ENCODE assay signal across 25 cellular contexts in the genomic region with DNA sequence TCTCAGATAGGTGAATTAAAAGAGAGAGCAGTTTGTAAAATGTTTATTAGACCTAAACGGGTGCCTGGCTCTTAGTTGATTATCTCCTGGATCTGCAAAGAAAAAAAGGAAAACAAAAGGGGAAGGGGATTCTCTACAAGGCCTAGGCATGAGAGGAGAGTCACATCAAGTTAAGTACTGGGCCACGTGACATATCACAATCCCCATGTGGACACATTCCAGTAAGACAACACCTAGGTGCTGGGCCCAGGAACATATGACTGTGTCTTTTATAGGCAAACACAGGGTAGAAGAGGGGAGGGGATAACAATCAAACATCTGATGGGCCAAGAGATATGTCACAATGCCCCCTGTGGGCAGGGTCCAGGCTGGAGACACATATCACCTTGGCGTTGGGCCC. TPM values are rescaled to one million over a fixed set of nuclear protein-coding genes. Genes with fewer than 3 reads are reported as not detected.
DNase-seq lines count a peak whose midpoint lies in the region; ATAC-seq, FAIRE-seq and TF ChIP-seq lines count a peak whose summit lies in the region.
"Had no signal": no experiment of that assay in that cellular context is flagged by ENCODE, and none has a peak within 500 bp of the region (broad histone marks: within the 10 kb centered on the region; RNA-seq: fewer than 3 reads in every experiment).

No MANE protein-coding gene starts in this region.

- peaks cover 4% of the 10 kb centered on the region for H3K27me3 Mint-ChIP-seq in endothelial cell (ENCODE audit: unreplicated experiment)
- H3K27me3 Mint-ChIP-seq in activated naive CD4-positive, alpha-beta T cell treated with anti-CD3 and anti-CD28 coated beads, Interleukin-2, amount 10 ng/mL, durations not matched to agents 7 days and 5 days, result no peaks in the 10 kb centered on the region
- H3K27me3 Mint-ChIP-seq: B cell; CD4-positive, alpha-beta memory T cell; CD4-positive, CD25-positive, alpha-beta regulatory T cell had no signal

- DNase-seq in HepG2 (ENCODE audit: low spot score) (peak; percentile 28), right lobe of liver (no peak), endothelial cell (ENCODE audit: low spot score) (no peak)
- no peak for DNase-seq in activated naive CD4-positive, alpha-beta T cell treated with anti-CD3 and anti-CD28 coated beads, Interleukin-2, amount 10 ng/mL, durations not matched to agents 7 days and 5 days
- DNase-seq: AML-193; CD4-positive, alpha-beta memory T cell; CD4-positive, CD25-positive, alpha-beta regulatory T cell; CD8-positive, alpha-beta memory T cell; COR-L47; DMS 273 treated with DMSO at 0.1 percent for 48 hours; DMS153; DMS53; DMS79; DND-41; EL; GDM1 had no signal

- no TSS peak for BruUV-seq in HepG2 (replicated peaks; lab: Mats Ljungman, UMichigan)

- ATAC-seq in HepG2, result no peak
- no peak for ATAC-seq in right lobe of liver
- ATAC-seq in GM21825 (IDR thresholded peaks at IDR 0.05; ENCODE audit: unreplicated experiment), result no peak
- ATAC-seq: A549, GM12878 had no signal

- no peak overlapping the region for H3K27ac Mint-ChIP-seq in endothelial cell (ENCODE audit: unreplicated experiment)
- no peak overlapping the region for H3K27ac Mint-ChIP-seq in activated naive CD4-positive, alpha-beta T cell treated with anti-CD3 and anti-CD28 coated beads, Interleukin-2, amount 10 ng/mL, durations not matched to agents 7 days and 5 days
- H3K27ac Mint-ChIP-seq: B cell; CD4-positive, alpha-beta memory T cell; CD4-positive, CD25-positive, alpha-beta regulatory T cell; CD8-positive, alpha-beta memory T cell had no signal

- no peak overlapping the region for H3K9ac ChIP-seq in HepG2 (ENCODE audit: insufficient read depth, low read depth, low read length)
- H3K9ac ChIP-seq: BLaER1 treated with 17β-estradiol and CSF1 and Interleukin-3, amounts not matched to agents 10 nM and 100 nM had no signal

- H3K4me1 ChIP-seq in HepG2 (ENCODE audit: insufficient read depth, low read length) (peaks cover 32% of the 10 kb centered on the region), right lobe of liver (peaks cover 0 to 4% (median 0%) of the 10 kb centered on the region in 4 donors)
- H3K4me1 ChIP-seq: A549 had no signal

- TF ChIP-seq CTCF in HepG2 (CRISPR knock-in tag; IDR thresholded peaks at IDR 0.05), result no peak
- no peak for TF ChIP-seq CTCF in right lobe of liver (IDR thresholded peaks at IDR 0.05)
- TF ChIP-seq CTCF in endothelial cell (IDR thresholded peaks at IDR 0.05; ENCODE audit: unreplicated experiment), result no peak

- 17% methylated on average over 3 of the region's 3 CpGs for WGBS in HepG2 (ENCODE audit: low lambda C conversion rate)
- WGBS in right lobe of liver (ENCODE audit: insufficient coverage, low coverage, low lambda C conversion rate, missing lambda C conversion rate), result 96% methylated on average over 2 of the region's 3 CpGs

- TF ChIP-seq POLR2A in HepG2 (IDR thresholded peaks at IDR 0.05; ENCODE audit: insufficient read depth in 1 of 2, low read depth in 2 of 2, low read length in 2 of 2) (no peak), right lobe of liver (IDR thresholded peaks at IDR 0.05) (no peak)

- in situ Hi-C loops in HepG2 (cut with HindIII; ENCODE audit: extremely low pct_ligation_motif_present, low pct_unique_long_range_greater_than_20kb), result loop anchor here (10.0 kb wide), 1 partner anchor 285 kb away; a partner anchor contains a TSS

- H3K27me3 ChIP-seq in HepG2 (ENCODE audit: control insufficient read depth in 1 of 2, insufficient read depth in 2 of 2, low read length in 2 of 2) (no peaks in the 10 kb centered on the region), right lobe of liver (no peaks in the 10 kb centered on the region)
- H3K27me3 ChIP-seq: BLaER1 treated with 17β-estradiol and CSF1 and Interleukin-3, amounts not matched to agents 10 nM and 100 nM had no signal

- H3K4me3 ChIP-seq in HepG2 (replicated peaks in 1 of 3; ENCODE audit: insufficient read depth in 1 of 3, low read depth in 2 of 3, low read length in 3 of 3) (no peak overlapping the region), right lobe of liver (no peak overlapping the region)
- H3K4me3 ChIP-seq: A549; BLaER1 treated with 17β-estradiol and CSF1 and Interleukin-3, amounts not matched to agents 10 nM and 100 nM; GM12878 had no signal

- FAIRE-seq in HepG2 (lab: Jason Lieb, UNC), result no peak
- FAIRE-seq: A549, GM12878, GM12892, GM18507 had no signal

- H3K36me3 Mint-ChIP-seq in endothelial cell (ENCODE audit: low read depth, unreplicated experiment), result peaks cover 15% of the 10 kb centered on the region
- H3K36me3 Mint-ChIP-seq in activated naive CD4-positive, alpha-beta T cell treated with anti-CD3 and anti-CD28 coated beads, Interleukin-2, amount 10 ng/mL, durations not matched to agents 7 days and 5 days, result peaks cover 10% of the 10 kb centered on the region
- H3K36me3 Mint-ChIP-seq: CD4-positive, CD25-positive, alpha-beta regulatory T cell had no signal

- H3K27ac ChIP-seq in HepG2 (ENCODE audit: extremely low read length, insufficient read depth, low read length) (no peak overlapping the region), right lobe of liver (no peak overlapping the region)
- H3K27ac ChIP-seq: 22Rv1; A549; BLaER1 treated with 17β-estradiol and CSF1 and Interleukin-3, amounts not matched to agents 10 nM and 100 nM; C4-2B had no signal

- H3K9me3 ChIP-seq in HepG2 (ENCODE audit: low read length) (no peaks in the 10 kb centered on the region), right lobe of liver (no peaks in the 10 kb centered on the region)

- intact Hi-C loops in HepG2 (cut with micrococcal nuclease; ENCODE audit: unreplicated experiment), result loop anchor here (10.0 kb wide), 1 partner anchor 125 kb away; no protein-coding TSS in a partner anchor
- intact Hi-C loops in right lobe of liver (cut with DNase I), result no loop called here

- H3K4me1 Mint-ChIP-seq in endothelial cell (ENCODE audit: unreplicated experiment), result no peaks in the 10 kb centered on the region
- peaks cover 2% of the 10 kb centered on the region for H3K4me1 Mint-ChIP-seq in activated naive CD4-positive, alpha-beta T cell treated with anti-CD3 and anti-CD28 coated beads, Interleukin-2, amount 10 ng/mL, durations not matched to agents 7 days and 5 days

- TF ChIP-seq RAD21 in HepG2 (CRISPR knock-in tag; IDR thresholded peaks at IDR 0.05), result no peak

- H3K79me2 ChIP-seq in HepG2 (ENCODE audit: insufficient read depth, low read length), result peaks cover 8% of the 10 kb centered on the region

- H3K4me3 Mint-ChIP-seq in endothelial cell (ENCODE audit: unreplicated experiment), result peak overlapping the region; percentile 26
- no peak overlapping the region for H3K4me3 Mint-ChIP-seq in activated naive CD4-positive, alpha-beta T cell treated with anti-CD3 and anti-CD28 coated beads, Interleukin-2, amount 10 ng/mL, durations not matched to agents 7 days and 5 days
- H3K4me3 Mint-ChIP-seq: B cell; CD4-positive, alpha-beta memory T cell; CD4-positive, CD25-positive, alpha-beta regulatory T cell; CD8-positive, alpha-beta memory T cell had no signal

- H3K9me3 Mint-ChIP-seq in endothelial cell (ENCODE audit: unreplicated experiment), result no peaks in the 10 kb centered on the region
- peaks cover 37% of the 10 kb centered on the region for H3K9me3 Mint-ChIP-seq in activated naive CD4-positive, alpha-beta T cell treated with anti-CD3 and anti-CD28 coated beads, Interleukin-2, amount 10 ng/mL, durations not matched to agents 7 days and 5 days
- H3K9me3 Mint-ChIP-seq: CD8-positive, alpha-beta memory T cell had no signal

- no peaks in the 10 kb centered on the region for H4K20me1 ChIP-seq in HepG2 (ENCODE audit: insufficient read depth, low read length)
- H4K20me1 ChIP-seq: BLaER1 treated with 17β-estradiol and CSF1 and Interleukin-3, amounts not matched to agents 10 nM and 100 nM had no signal

- no peak for TF ChIP-seq EP300 in HepG2 (IDR thresholded peaks at IDR 0.05; ENCODE audit: low read depth in 2 of 2, low read length in 2 of 2)
- TF ChIP-seq EP300 in HepG2 (CRISPR knock-in tag; IDR thresholded peaks at IDR 0.05; ENCODE audit: borderline replicate concordance), result no peak

- CTCF ChIA-PET in HepG2 (lab: Yijun Ruan, JAX; ENCODE audit: low intra/inter-chr PET ratio, low total read pairs), result no interaction called here
- CTCF ChIA-PET in activated naive CD4-positive, alpha-beta T cell treated with anti-CD3 and anti-CD28 coated beads, Interleukin-2, amount 10 ng/mL, durations not matched to agents 7 days and 5 days (lab: Charles Lee), result no interaction called here

- POLR2A ChIA-PET in HepG2 (lab: Yijun Ruan, JAX), result no interaction called here

- H3K36me3 ChIP-seq in HepG2 (replicated peaks in 1 of 2; ENCODE audit: control insufficient read depth in 1 of 2, insufficient read depth in 2 of 2, low read length in 2 of 2), result no peaks in the 10 kb centered on the region
- no peaks in the 10 kb centered on the region for H3K36me3 ChIP-seq in right lobe of liver

- H3K4me2 ChIP-seq in HepG2 (ENCODE audit: low read depth, low read length), result no peak overlapping the region
- H3K4me2 ChIP-seq: A549; BLaER1 treated with 17β-estradiol and CSF1 and Interleukin-3, amounts not matched to agents 10 nM and 100 nM had no signal

- H2AFZ ChIP-seq in HepG2 (ENCODE audit: low read length), result no peak overlapping the region

TF ChIP-seq in HepG2, 621 proteins besides CTCF, POLR2A, EP300 and RAD21 (continues in another document):
- no peak for TF ChIP-seq HDAC2 (CRISPR knock-in tag; IDR thresholded peaks at IDR 0.05)

RNA-seq across cellular contexts. Expression of a gene that starts 4.2 kb away (rescaled TPM):
- total RNA-seq in HepG2 (2016; rRNA removed; fragmentation: Illumina TruSeq; extraction: Trizol) (21.5 and 30.7 TPM in 2 replicates), right lobe of liver (10 to 100 TPM; 14.4 to 21.0 (median 18.3) TPM), endothelial cell (ENCODE audit: unreplicated experiment) (51.4 TPM)
- 7.1 and 8.4 TPM in 2 replicates for total RNA-seq in HepG2 (2016; cell fraction: cytosol; rRNA removed; fragmentation: Illumina TruSeq; extraction: Trizol; ENCODE audit: low read depth)
- 19.7 and 29.0 TPM in 2 replicates for total RNA-seq in HepG2 (2016; cell fraction: insoluble cytoplasmic fraction; rRNA removed; fragmentation: Illumina TruSeq; extraction: Trizol)
- total RNA-seq in HepG2 (2016; cell fraction: membrane; rRNA removed; fragmentation: Illumina TruSeq; extraction: Trizol), result 14.1 and 19.3 TPM in 2 replicates
- total RNA-seq in HepG2 (2016; cell fraction: nucleus; rRNA removed; fragmentation: Illumina TruSeq; extraction: Trizol), result 32.7 and 36.3 TPM in 2 replicates
- 19.4 and 19.6 TPM in 2 replicates for polyA plus RNA-seq in HepG2 (2011; rRNA removed)
- 16.0 and 22.2 TPM in 2 replicates for polyA plus RNA-seq in HepG2 (2011; cell fraction: cytosol; rRNA removed)
- 27.4 and 37.5 TPM in 2 replicates for polyA plus RNA-seq in HepG2 (2011; cell fraction: nucleus; rRNA removed)
- 14.0 and 14.4 TPM in 2 replicates for polyA plus RNA-seq in HepG2 (2012)
- 1.1 and 1.4 TPM in 2 replicates for polyA plus RNA-seq in HepG2 (2016; cell fraction: cytosol; fragmentation: Illumina TruSeq; extraction: Trizol; ENCODE audit: low read depth)
- 13.1 and 14.1 TPM in 2 replicates for polyA plus RNA-seq in HepG2 (2016; cell fraction: insoluble cytoplasmic fraction; fragmentation: Illumina TruSeq; extraction: Trizol; ENCODE audit: low read depth)
- 2.0 and 3.9 TPM in 2 replicates for polyA plus RNA-seq in HepG2 (2016; cell fraction: membrane; fragmentation: Illumina TruSeq; extraction: Trizol; ENCODE audit: low read depth)
- polyA plus RNA-seq in HepG2 (2016; cell fraction: nucleus; fragmentation: Illumina TruSeq; extraction: Trizol; ENCODE audit: insufficient read depth, low read depth), result 18.2 and 18.6 TPM in 2 replicates
- polyA minus RNA-seq in HepG2 (2011; rRNA and poly(A)+ RNA removed; ENCODE audit: low replicate concordance), result 20.0 and 43.5 TPM in 2 replicates
- polyA minus RNA-seq in HepG2 (2011; cell fraction: cytosol; rRNA and poly(A)+ RNA removed), result 23.2 and 40.4 TPM in 2 replicates
- polyA minus RNA-seq in HepG2 (2011; cell fraction: nucleus; rRNA and poly(A)+ RNA removed), result 84.8 and 108 TPM in 2 replicates
